1 cellular context compared by ENCODE assay signal in genomic region chr9:101342595-101342994, GRCh38.
TF ChIP-seq lines count a peak whose summit lies in the region.

No MANE protein-coding gene starts in this region.

TF ChIP-seq in K562, 482 proteins besides CTCF, POLR2A, EP300 and RAD21:
- TF ChIP-seq GTF2B (IDR thresholded peaks at IDR 0.05; ENCODE audit: extremely low read depth, insufficient read length), result no peak
- TF ChIP-seq PCBP1 (IDR thresholded peaks at IDR 0.05; ENCODE audit: low read depth, low read length, poor library complexity, severe bottlenecking), result peak; percentile 78
- TF ChIP-seq HNRNPK (IDR thresholded peaks at IDR 0.05; ENCODE audit: low read depth, low read length, poor library complexity, severe bottlenecking), result peak; percentile 92
- peak; percentile 21 for TF ChIP-seq PCBP2 (IDR thresholded peaks at IDR 0.05; ENCODE audit: low read depth, low read length, poor library complexity, severe bottlenecking)
- TF ChIP-seq SNIP1 (IDR thresholded peaks at IDR 0.05; ENCODE audit: low read depth), result no peak
